ENCODE assay signal across 1 cellular context in genomic region chr15:90265271-90266060, GRCh38.
TF ChIP-seq lines count a peak whose summit lies in the region.

A gene with protein sequence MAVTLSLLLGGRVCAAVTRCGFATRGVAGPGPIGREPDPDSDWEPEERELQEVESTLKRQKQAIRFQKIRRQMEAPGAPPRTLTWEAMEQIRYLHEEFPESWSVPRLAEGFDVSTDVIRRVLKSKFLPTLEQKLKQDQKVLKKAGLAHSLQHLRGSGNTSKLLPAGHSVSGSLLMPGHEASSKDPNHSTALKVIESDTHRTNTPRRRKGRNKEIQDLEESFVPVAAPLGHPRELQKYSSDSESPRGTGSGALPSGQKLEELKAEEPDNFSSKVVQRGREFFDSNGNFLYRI (plus strand): TSS chr15:90265672. CDS start chr15:90265713, 41 bp downstream.

TF ChIP-seq in HepG2, 621 proteins besides CTCF, POLR2A, EP300 and RAD21 (continued from another document and continues in another):
- TF ChIP-seq ZBTB49 (CRISPR knock-in tag; IDR thresholded peaks at IDR 0.05; ENCODE audit: borderline replicate concordance) = no peak
- no peak for TF ChIP-seq ZFP90 (CRISPR knock-in tag; IDR thresholded peaks at IDR 0.05; ENCODE audit: borderline replicate concordance)
- peak; percentile 73; the same call in 1 of the 2 replicates for TF ChIP-seq ZBTB8A (CRISPR knock-in tag; IDR thresholded peaks at IDR 0.05; ENCODE audit: borderline replicate concordance, low read depth)
- peak; percentile 83; the same call in 1 of the 2 replicates for TF ChIP-seq HNRNPL (IDR thresholded peaks at IDR 0.05; ENCODE audit: low read depth, low read length)
- peak; percentile 94 for TF ChIP-seq KAT8 (CRISPR knock-in tag; IDR thresholded peaks at IDR 0.05)
- TF ChIP-seq ZNF83 (CRISPR knock-in tag; IDR thresholded peaks at IDR 0.05; ENCODE audit: borderline replicate concordance) = no peak
- peak; percentile 72 for TF ChIP-seq FOXC1 (CRISPR knock-in tag; IDR thresholded peaks at IDR 0.05; ENCODE audit: borderline replicate concordance)
- peak; percentile 85; the same call in 1 of the 2 replicates for TF ChIP-seq SIN3A (IDR thresholded peaks at IDR 0.05; ENCODE audit: borderline replicate concordance, low read depth, low read length)
- peak; percentile 91 for TF ChIP-seq ZNF761 (CRISPR knock-in tag; conservative IDR thresholded peaks at IDR 0.05)
- 0 out of 2 replicates have a peak, but pooled peaks have one; percentile 7 for TF ChIP-seq MNT (IDR thresholded peaks at IDR 0.05)
- no peak for TF ChIP-seq ZNF850 (CRISPR knock-in tag; conservative IDR thresholded peaks at IDR 0.05)
- TF ChIP-seq, protein P1, sequence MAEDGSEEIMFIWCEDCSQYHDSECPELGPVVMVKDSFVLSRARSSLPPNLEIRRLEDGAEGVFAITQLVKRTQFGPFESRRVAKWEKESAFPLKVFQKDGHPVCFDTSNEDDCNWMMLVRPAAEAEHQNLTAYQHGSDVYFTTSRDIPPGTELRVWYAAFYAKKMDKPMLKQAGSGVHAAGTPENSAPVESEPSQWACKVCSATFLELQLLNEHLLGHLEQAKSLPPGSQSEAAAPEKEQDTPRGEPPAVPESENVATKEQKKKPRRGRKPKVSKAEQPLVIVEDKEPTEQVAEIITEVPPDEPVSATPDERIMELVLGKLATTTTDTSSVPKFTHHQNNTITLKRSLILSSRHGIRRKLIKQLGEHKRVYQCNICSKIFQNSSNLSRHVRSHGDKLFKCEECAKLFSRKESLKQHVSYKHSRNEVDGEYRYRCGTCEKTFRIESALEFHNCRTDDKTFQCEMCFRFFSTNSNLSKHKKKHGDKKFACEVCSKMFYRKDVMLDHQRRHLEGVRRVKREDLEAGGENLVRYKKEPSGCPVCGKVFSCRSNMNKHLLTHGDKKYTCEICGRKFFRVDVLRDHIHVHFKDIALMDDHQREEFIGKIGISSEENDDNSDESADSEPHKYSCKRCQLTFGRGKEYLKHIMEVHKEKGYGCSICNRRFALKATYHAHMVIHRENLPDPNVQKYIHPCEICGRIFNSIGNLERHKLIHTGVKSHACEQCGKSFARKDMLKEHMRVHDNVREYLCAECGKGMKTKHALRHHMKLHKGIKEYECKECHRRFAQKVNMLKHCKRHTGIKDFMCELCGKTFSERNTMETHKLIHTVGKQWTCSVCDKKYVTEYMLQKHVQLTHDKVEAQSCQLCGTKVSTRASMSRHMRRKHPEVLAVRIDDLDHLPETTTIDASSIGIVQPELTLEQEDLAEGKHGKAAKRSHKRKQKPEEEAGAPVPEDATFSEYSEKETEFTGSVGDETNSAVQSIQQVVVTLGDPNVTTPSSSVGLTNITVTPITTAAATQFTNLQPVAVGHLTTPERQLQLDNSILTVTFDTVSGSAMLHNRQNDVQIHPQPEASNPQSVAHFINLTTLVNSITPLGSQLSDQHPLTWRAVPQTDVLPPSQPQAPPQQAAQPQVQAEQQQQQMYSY (CRISPR knock-in tag; IDR thresholded peaks at IDR 0.05) = no peak; the same call in 1 of the 2 replicates
- TF ChIP-seq ASH2L (IDR thresholded peaks at IDR 0.05; ENCODE audit: insufficient read length, low read depth, low read length) = peak; percentile 89
- 0 out of 2 replicates have a peak, but pooled peaks have one; percentile 8 for TF ChIP-seq KLF15 (CRISPR knock-in tag; IDR thresholded peaks at IDR 0.05; ENCODE audit: borderline replicate concordance)
- TF ChIP-seq ZNF234 (CRISPR knock-in tag; conservative IDR thresholded peaks at IDR 0.05) = peak; percentile 49; the same call in 1 of the 2 replicates
- TF ChIP-seq MAFF (IDR thresholded peaks at IDR 0.05; ENCODE audit: low read depth, low read length) = no peak
- no peak for TF ChIP-seq MAFK (conservative IDR thresholded peaks at IDR 0.05 in 1 of 2, IDR thresholded peaks at IDR 0.05 in 1 of 2; ENCODE audit: low read length in 2 of 2)
- no peak; the same call in 1 of the 2 replicates for TF ChIP-seq NCOR1 (IDR thresholded peaks at IDR 0.05; ENCODE audit: borderline replicate concordance, low read length)
- TF ChIP-seq ZNF33A (CRISPR knock-in tag; IDR thresholded peaks at IDR 0.05; ENCODE audit: borderline replicate concordance) = no peak
- TF ChIP-seq ZKSCAN8 (CRISPR knock-in tag; IDR thresholded peaks at IDR 0.05; ENCODE audit: borderline replicate concordance) = no peak
- peak; percentile 60; the same call in 1 of the 2 replicates for TF ChIP-seq ZNF431 (CRISPR knock-in tag; IDR thresholded peaks at IDR 0.05; ENCODE audit: borderline replicate concordance, low read depth)
- no peak for TF ChIP-seq MAZ (IDR thresholded peaks at IDR 0.05; ENCODE audit: borderline replicate concordance, low read depth, low read length)
- peak; percentile 38; the same call in 1 of the 2 replicates for TF ChIP-seq MAZ (CRISPR knock-in tag; IDR thresholded peaks at IDR 0.05; ENCODE audit: low read depth)
- TF ChIP-seq EED (CRISPR knock-in tag; IDR thresholded peaks at IDR 0.05) = no peak
- TF ChIP-seq MTERF4 (CRISPR knock-in tag; IDR thresholded peaks at IDR 0.05) = no peak
- TF ChIP-seq MXD3 (CRISPR knock-in tag; IDR thresholded peaks at IDR 0.05) = peak; percentile 97
- peak; percentile 55; the same call in 1 of the 2 replicates for TF ChIP-seq CEBPG (CRISPR knock-in tag; IDR thresholded peaks at IDR 0.05)
- peak; percentile 74; the same call in 1 of the 2 replicates for TF ChIP-seq CHCHD3 (CRISPR knock-in tag; IDR thresholded peaks at IDR 0.05)
- no peak for TF ChIP-seq MBD4 (IDR thresholded peaks at IDR 0.05; ENCODE audit: borderline replicate concordance, low read length)
- 0 out of 2 replicates have a peak, but pooled peaks have one; percentile 44 for TF ChIP-seq RXRA (CRISPR knock-in tag; IDR thresholded peaks at IDR 0.05)
- TF ChIP-seq ZSCAN30 (CRISPR knock-in tag; IDR thresholded peaks at IDR 0.05) = 0 out of 2 replicates have a peak, but pooled peaks have one; percentile 32
- TF ChIP-seq ZNF773 (CRISPR knock-in tag; IDR thresholded peaks at IDR 0.05; ENCODE audit: borderline replicate concordance) = no peak; the same call in 1 of the 2 replicates
- TF ChIP-seq ZNF143 (CRISPR knock-in tag; IDR thresholded peaks at IDR 0.05) = peak; percentile 60; the same call in 1 of the 2 replicates
- 0 out of 3 replicates have a peak, but pooled peaks have one; percentile 52 for TF ChIP-seq MXI1 (IDR thresholded peaks at IDR 0.05; ENCODE audit: borderline replicate concordance, low read depth, low read length)
- TF ChIP-seq TCF7L2 (IDR thresholded peaks at IDR 0.05; ENCODE audit: low read depth, low read length) = no peak
- peak; percentile 46; the same call in 1 of the 2 replicates for TF ChIP-seq NCOA2 (CRISPR knock-in tag; IDR thresholded peaks at IDR 0.05)
- TF ChIP-seq, protein P2, sequence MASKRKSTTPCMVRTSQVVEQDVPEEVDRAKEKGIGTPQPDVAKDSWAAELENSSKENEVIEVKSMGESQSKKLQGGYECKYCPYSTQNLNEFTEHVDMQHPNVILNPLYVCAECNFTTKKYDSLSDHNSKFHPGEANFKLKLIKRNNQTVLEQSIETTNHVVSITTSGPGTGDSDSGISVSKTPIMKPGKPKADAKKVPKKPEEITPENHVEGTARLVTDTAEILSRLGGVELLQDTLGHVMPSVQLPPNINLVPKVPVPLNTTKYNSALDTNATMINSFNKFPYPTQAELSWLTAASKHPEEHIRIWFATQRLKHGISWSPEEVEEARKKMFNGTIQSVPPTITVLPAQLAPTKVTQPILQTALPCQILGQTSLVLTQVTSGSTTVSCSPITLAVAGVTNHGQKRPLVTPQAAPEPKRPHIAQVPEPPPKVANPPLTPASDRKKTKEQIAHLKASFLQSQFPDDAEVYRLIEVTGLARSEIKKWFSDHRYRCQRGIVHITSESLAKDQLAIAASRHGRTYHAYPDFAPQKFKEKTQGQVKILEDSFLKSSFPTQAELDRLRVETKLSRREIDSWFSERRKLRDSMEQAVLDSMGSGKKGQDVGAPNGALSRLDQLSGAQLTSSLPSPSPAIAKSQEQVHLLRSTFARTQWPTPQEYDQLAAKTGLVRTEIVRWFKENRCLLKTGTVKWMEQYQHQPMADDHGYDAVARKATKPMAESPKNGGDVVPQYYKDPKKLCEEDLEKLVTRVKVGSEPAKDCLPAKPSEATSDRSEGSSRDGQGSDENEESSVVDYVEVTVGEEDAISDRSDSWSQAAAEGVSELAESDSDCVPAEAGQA (IDR thresholded peaks at IDR 0.05; ENCODE audit: low read depth) = peak; percentile 73; the same call in 1 of the 2 replicates
- TF ChIP-seq, protein P2 (CRISPR knock-in tag; IDR thresholded peaks at IDR 0.05; ENCODE audit: borderline replicate concordance) = peak; percentile 41; the same call in 1 of the 2 replicates
- TF ChIP-seq PTBP1 (IDR thresholded peaks at IDR 0.05; ENCODE audit: low read depth, low read length, poor library complexity, severe bottlenecking) = no peak
- no peak for TF ChIP-seq SSRP1 (CRISPR knock-in tag; IDR thresholded peaks at IDR 0.05)
- no peak; the same call in 1 of the 2 replicates for TF ChIP-seq JUND (CRISPR knock-in tag; IDR thresholded peaks at IDR 0.05)
- peak; percentile 66; the same call in 1 of the 2 replicates for TF ChIP-seq ZNF317 (CRISPR knock-in tag; IDR thresholded peaks at IDR 0.05)
- no peak for TF ChIP-seq SOX6 (IDR thresholded peaks at IDR 0.05)
- TF ChIP-seq SOX6 (CRISPR knock-in tag; IDR thresholded peaks at IDR 0.05) = peak; percentile 42
- TF ChIP-seq ZNF841 (CRISPR knock-in tag; IDR thresholded peaks at IDR 0.05; ENCODE audit: borderline replicate concordance) = no peak
- TF ChIP-seq MED1 (CRISPR knock-in tag; IDR thresholded peaks at IDR 0.05) = peak; percentile 73
